Comparison of ENCODE assay signal across 22 cellular contexts in the genomic region with DNA sequence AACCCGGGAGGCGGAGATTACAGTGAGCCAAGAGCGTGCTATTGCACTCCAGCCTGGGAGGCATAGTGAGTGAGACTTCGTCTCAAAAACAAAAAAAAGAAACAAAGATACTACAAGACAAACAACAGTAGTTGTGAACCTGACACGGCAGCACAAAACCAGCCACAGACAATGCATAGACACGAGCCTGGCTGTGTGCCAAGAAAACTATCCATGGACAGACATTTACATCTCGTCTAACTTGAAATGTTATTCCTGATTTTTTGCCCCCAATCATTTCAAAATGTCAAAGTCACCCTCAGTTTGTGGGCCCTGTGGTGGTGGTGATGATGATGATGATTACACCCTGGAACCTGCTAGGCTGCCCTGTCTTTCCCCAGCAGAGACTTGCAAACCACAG. TPM values are rescaled to one million over a fixed set of nuclear protein-coding genes. Genes with fewer than 3 reads are reported as not detected.
A peak's percentile ranks its signal among the peaks of the same experiment; 100 is the strongest.
DNase-seq lines count a peak whose midpoint lies in the region; ATAC-seq and TF ChIP-seq lines count a peak whose summit lies in the region.
"Had no signal": no experiment of that assay in that cellular context is flagged by ENCODE, and none has a peak within 500 bp of the region (broad histone marks: within the 10 kb centered on the region; RNA-seq: fewer than 3 reads in every experiment).

No MANE protein-coding gene starts in this region.

- no peaks in the 10 kb centered on the region for H3K9me3 ChIP-seq in CD4-positive, CD25-positive, alpha-beta regulatory T cell (ENCODE audit: control insufficient read depth in 2 of 2, low read length in 2 of 2)
- H3K9me3 ChIP-seq: body of pancreas, lower lobe of right lung had no signal

- H3K27me3 ChIP-seq in CD4-positive, CD25-positive, alpha-beta regulatory T cell (ENCODE audit: control insufficient read depth, insufficient read depth, low read length) = no peaks in the 10 kb centered on the region
- H3K27me3 ChIP-seq: body of pancreas had no signal

- no peak overlapping the region for H3K4me3 ChIP-seq in CD4-positive, CD25-positive, alpha-beta regulatory T cell (ENCODE audit: low read depth, low read length)
- H3K4me3 ChIP-seq in coronary artery = peak overlapping the region; percentile 52
- H3K4me3 ChIP-seq: body of pancreas, lower lobe of right lung had no signal

- peaks cover 0 to 64% (median 18%) of the 10 kb centered on the region in 4 donors for H3K4me1 Mint-ChIP-seq in CD4-positive, CD25-positive, alpha-beta regulatory T cell
- H3K4me1 Mint-ChIP-seq in osteocyte (ENCODE audit: unreplicated experiment) = peaks cover 19% of the 10 kb centered on the region

- H3K36me3 ChIP-seq in CD4-positive, CD25-positive, alpha-beta regulatory T cell (ENCODE audit: control insufficient read depth, insufficient read depth, low read length) = peaks cover 61% of the 10 kb centered on the region

- peaks cover 21% of the 10 kb centered on the region for H3K36me3 Mint-ChIP-seq in CD4-positive, CD25-positive, alpha-beta regulatory T cell
- H3K36me3 Mint-ChIP-seq in osteocyte (ENCODE audit: unreplicated experiment) = peaks cover 22% of the 10 kb centered on the region

- H3K4me3 Mint-ChIP-seq in CD4-positive, CD25-positive, alpha-beta regulatory T cell = peak overlapping the region in 2 of 4 donors; percentile 16 to 61
- no peak overlapping the region for H3K4me3 Mint-ChIP-seq in osteocyte (ENCODE audit: unreplicated experiment)
- H3K4me3 Mint-ChIP-seq: dendritic cell treated with granulocyte-macrophage colony-stimulating factor and Interleukin-4, amounts not matched to agents 40 ng/mL and 50 ng/mL, for 4 days; immature natural killer cell; T-helper 17 cell; WTC11 had no signal

- no peak for DNase-seq in CD4-positive, CD25-positive, alpha-beta regulatory T cell
- DNase-seq in COLO668 (lab: John Stamatoyannopoulos, UW; ENCODE audit: unreplicated experiment) = peak; percentile 57
- no peak for DNase-seq in coronary artery (ENCODE audit: low spot score)
- DNase-seq in osteocyte (ENCODE audit: extremely low spot score, unreplicated experiment) = no peak
- DNase-seq in NCI-H345 (lab: John Stamatoyannopoulos, UW) = no peak
- DNase-seq: body of pancreas, GDM1, immature natural killer cell, lower lobe of right lung, MM.1S, NCI-H1694 treated with DMSO at 0.1 percent for 48 hours, SIG-M5, T-helper 17 cell had no signal

- H3K9me3 Mint-ChIP-seq in CD4-positive, CD25-positive, alpha-beta regulatory T cell = no peaks in the 10 kb centered on the region
- no peaks in the 10 kb centered on the region for H3K9me3 Mint-ChIP-seq in osteocyte (ENCODE audit: unreplicated experiment)
- H3K9me3 Mint-ChIP-seq: dendritic cell treated with granulocyte-macrophage colony-stimulating factor and Interleukin-4, amounts not matched to agents 40 ng/mL and 50 ng/mL, for 4 days; immature natural killer cell; WTC11 had no signal

- H3K4me1 ChIP-seq in CD4-positive, CD25-positive, alpha-beta regulatory T cell (ENCODE audit: control insufficient read depth, insufficient read depth, low read length, poor library complexity, severe bottlenecking) = peaks cover 57% of the 10 kb centered on the region

- H3K27ac ChIP-seq in CD4-positive, CD25-positive, alpha-beta regulatory T cell (ENCODE audit: insufficient read depth, low read length, poor library complexity, severe bottlenecking) = no peak overlapping the region
- peak overlapping the region in 1 of 2 donors; percentile 54 for H3K27ac ChIP-seq in coronary artery
- H3K27ac ChIP-seq: lower lobe of right lung had no signal

- peak overlapping the region; percentile 25 to 75 (median 69) for H3K27ac Mint-ChIP-seq in CD4-positive, CD25-positive, alpha-beta regulatory T cell
- peak overlapping the region; percentile 38 for H3K27ac Mint-ChIP-seq in osteocyte (ENCODE audit: unreplicated experiment)
- H3K27ac Mint-ChIP-seq: dendritic cell treated with granulocyte-macrophage colony-stimulating factor and Interleukin-4, amounts not matched to agents 40 ng/mL and 50 ng/mL, for 4 days; T-helper 17 cell; WTC11 had no signal

- peaks cover 4% of the 10 kb centered on the region for H3K27me3 Mint-ChIP-seq in CD4-positive, CD25-positive, alpha-beta regulatory T cell
- no peaks in the 10 kb centered on the region for H3K27me3 Mint-ChIP-seq in osteocyte (ENCODE audit: unreplicated experiment)
- H3K27me3 Mint-ChIP-seq: dendritic cell treated with granulocyte-macrophage colony-stimulating factor and Interleukin-4, amounts not matched to agents 40 ng/mL and 50 ng/mL, for 4 days; T-helper 17 cell had no signal

- TF ChIP-seq CTCF in coronary artery (IDR thresholded peaks at IDR 0.05) (no peak), osteocyte (IDR thresholded peaks at IDR 0.05) (no peak)

- no peak for ATAC-seq in CD4-positive, CD25-positive, alpha-beta regulatory T cell (ENCODE audit: low read depth in 2 of 2)
- ATAC-seq in GM21528 (IDR thresholded peaks at IDR 0.05; ENCODE audit: low FRiP score, unreplicated experiment) = no peak
- ATAC-seq in GM21526 (IDR thresholded peaks at IDR 0.05; ENCODE audit: low FRiP score, unreplicated experiment) = no peak
- ATAC-seq: body of pancreas, esophagus mucosa, lower lobe of right lung, T-helper 17 cell, WTC11 had no signal

RNA-seq across cellular contexts. Expression of a gene that starts 6.3 kb away (rescaled TPM):
- 34.4 TPM for total RNA-seq in CD4-positive, CD25-positive, alpha-beta regulatory T cell
- 10 to 100 TPM; 16.7 to 46.6 (median 26.2) TPM for polyA plus RNA-seq in CD4-positive, CD25-positive, alpha-beta regulatory T cell
- total RNA-seq in osteocyte = 27.3 and 27.5 TPM in 2 replicates

RNA-seq across cellular contexts. Expression of a gene that starts 16.6 kb away (rescaled TPM):
- total RNA-seq in CD4-positive, CD25-positive, alpha-beta regulatory T cell = 41.8 TPM
- 10 to 100 TPM; 18.6 to 24.8 (median 21.9) TPM for polyA plus RNA-seq in CD4-positive, CD25-positive, alpha-beta regulatory T cell
- 28.8 and 29.1 TPM in 2 replicates for total RNA-seq in osteocyte

RNA-seq across cellular contexts. Expression of a gene that starts 17.2 kb away (rescaled TPM):
- 7.5 TPM for total RNA-seq in CD4-positive, CD25-positive, alpha-beta regulatory T cell
- polyA plus RNA-seq in CD4-positive, CD25-positive, alpha-beta regulatory T cell = 1 to 10 TPM; 4.7 to 6.2 (median 5.3) TPM
- total RNA-seq in osteocyte = 24.0 and 28.9 TPM in 2 replicates

RNA-seq across cellular contexts. Expression of a gene that starts 28.3 kb away (rescaled TPM):
- 14.3 TPM for total RNA-seq in CD4-positive, CD25-positive, alpha-beta regulatory T cell
- 10 to 100 TPM; 23.4 to 32.9 (median 26.1) TPM for polyA plus RNA-seq in CD4-positive, CD25-positive, alpha-beta regulatory T cell
- 16.5 and 18.7 TPM in 2 replicates for total RNA-seq in osteocyte

RNA-seq across cellular contexts. Expression of a gene that starts 41.2 kb away (rescaled TPM):
- total RNA-seq in CD4-positive, CD25-positive, alpha-beta regulatory T cell = not detected
- polyA plus RNA-seq in CD4-positive, CD25-positive, alpha-beta regulatory T cell = under 1 TPM in 1 of 4 donors, not detected in 3; 0.09 TPM
- not detected in 2 replicates for total RNA-seq in osteocyte
- total RNA-seq: activated CD8-positive, alpha-beta memory T cell treated with anti-CD3 and anti-CD28 coated beads for 36 hours; body of pancreas; esophagus mucosa; NCI-H460; pulmonary artery endothelial cell; subcutaneous adipose tissue; T-helper 17 cell had no signal
